Comparison of ENCODE assay signal across 29 cellular contexts in the genomic region with DNA sequence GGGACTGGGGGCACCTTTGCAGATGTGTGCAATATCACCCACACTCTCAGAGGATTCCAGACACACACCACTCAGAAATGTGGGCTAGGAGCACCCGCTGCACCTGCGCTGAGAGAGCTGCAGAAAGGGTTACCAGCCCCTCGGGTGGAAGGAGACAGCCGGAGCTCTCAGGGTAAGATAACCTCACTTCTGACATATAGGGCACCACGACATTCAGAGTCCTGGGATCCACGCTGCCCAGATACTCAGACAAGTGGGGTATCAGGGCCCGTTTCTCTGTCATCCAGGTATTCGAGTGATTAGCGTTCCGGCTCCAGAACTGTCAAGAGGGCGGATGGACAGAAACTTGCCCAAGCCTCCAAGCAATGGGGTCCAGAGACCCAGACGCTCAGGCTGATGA. TPM values are rescaled to one million over a fixed set of nuclear protein-coding genes. Genes with fewer than 3 reads are reported as not detected.
DNase-seq lines count a peak whose midpoint lies in the region; ATAC-seq and TF ChIP-seq lines count a peak whose summit lies in the region.
"Had no signal": no experiment of that assay in that cellular context is flagged by ENCODE, and none has a peak within 500 bp of the region (broad histone marks: within the 10 kb centered on the region; RNA-seq: fewer than 3 reads in every experiment).

No MANE protein-coding gene starts in this region.

- CTCF ChIA-PET in RWPE1 (lab: Yijun Ruan, JAX), result interaction anchor here (0.6 to 0.9 kb wide), 2 partner anchors 135 to 227 kb away, joined by 3 to 5 read pairs; no protein-coding TSS in a partner anchor

- H3K27ac ChIP-seq in RWPE1, result peak overlapping the region; percentile 97
- peak overlapping the region; percentile 38 for H3K27ac ChIP-seq in lower lobe of right lung
- H3K27ac ChIP-seq in tibial artery, result peak overlapping the region; percentile 85 to 88
- H3K27ac ChIP-seq: parathyroid adenoma, SK-N-MC had no signal

- H3K4me3 ChIP-seq in lower lobe of right lung (no peak overlapping the region), tibial artery (no peak overlapping the region)
- H3K4me3 ChIP-seq: GM23338, SK-N-MC, stomach, upper lobe of left lung had no signal

- ATAC-seq in lower lobe of right lung (no peak), left colon (no peak)
- ATAC-seq: GM23338; left cardiac atrium; natural killer cell treated with Interleukin-12 subunit alpha and Interleukin-12 subunit beta and Interleukin-15 and Interleukin-18, amount 100 ng/mL, for 72 hours; right cardiac atrium had no signal

- H3K9me3 ChIP-seq in lower lobe of right lung, result no peaks in the 10 kb centered on the region
- no peaks in the 10 kb centered on the region for H3K9me3 ChIP-seq in tibial artery
- H3K9me3 ChIP-seq: BE2C, stomach, upper lobe of left lung had no signal

- DNase-seq in activated CD8-positive, alpha-beta memory T cell treated with anti-CD3 and anti-CD28 coated beads for 24 hours, result peak; percentile 55
- DNase-seq in activated CD8-positive, alpha-beta memory T cell treated with anti-CD3 and anti-CD28 coated beads, Interleukin-2, amount 50 U/mL, for 48 hours, result no peak
- no peak for DNase-seq in RWPE1 (ENCODE audit: low spot score)
- DNase-seq in lower lobe of right lung, result peak; percentile 30
- DNase-seq in tibial artery, result peak in 1 of 2 donors; percentile 61
- no peak for DNase-seq in left colon
- DNase-seq in MV-4-11 (lab: John Stamatoyannopoulos, UW), result no peak
- DNase-seq in activated T-cell treated with anti-CD3 and anti-CD28 coated beads for 4 hours, result no peak
- DNase-seq: activated CD4-positive, alpha-beta T cell treated with anti-CD3 and anti-CD28 coated beads for 4 hours; activated naive CD8-positive, alpha-beta T cell treated with anti-CD3 and anti-CD28 coated beads, Interleukin-2, amount 10 ng/mL, durations not matched to agents 7 days and 5 days; BE2C; COR-L47; DMS79 treated with DMSO at 0.1 percent for 48 hours; KG1; left cardiac atrium; NCI-H1694 treated with DMSO at 0.1 percent for 48 hours; NCI-H526; stomach had no signal

- H3K36me3 ChIP-seq in lower lobe of right lung (no peaks in the 10 kb centered on the region), tibial artery (no peaks in the 10 kb centered on the region)
- H3K36me3 ChIP-seq: BE2C, stomach, upper lobe of left lung had no signal

- intact Hi-C loops in lower lobe of right lung (cut with DNase I) (no loop called here), tibial artery (cut with DNase I; ENCODE audit: low total_unique reads) (no loop called here), left colon (cut with DNase I, micrococcal nuclease) (no loop called here)

- TF ChIP-seq CTCF in RWPE1 (conservative IDR thresholded peaks at IDR 0.05; ENCODE audit: low read depth) (no peak), lower lobe of right lung (IDR thresholded peaks at IDR 0.05) (no peak), tibial artery (IDR thresholded peaks at IDR 0.05) (no peak)

- H3K4me1 ChIP-seq in lower lobe of right lung, result peaks cover 50% of the 10 kb centered on the region
- H3K4me1 ChIP-seq in tibial artery, result peaks cover 5 to 100% (median 93%) of the 10 kb centered on the region in 4 donors
- H3K4me1 ChIP-seq: parathyroid adenoma had no signal

- POLR2A ChIA-PET in RWPE1 (lab: Yijun Ruan, JAX; ENCODE audit: low non-redundant PET), result no interaction called here

- H3K27me3 ChIP-seq in lower lobe of right lung (ENCODE audit: low read depth) (peaks cover 8% of the 10 kb centered on the region), tibial artery (no peaks in the 10 kb centered on the region)
- H3K27me3 ChIP-seq: BE2C, upper lobe of left lung had no signal

RNA-seq across cellular contexts. Expression of a gene that starts 6.2 kb away (rescaled TPM):
- total RNA-seq in lower lobe of right lung (18.5 TPM), left colon (1 to 10 TPM in 1 of 2 donors, under 1 TPM in 1; 0.75 to 4.6 TPM)
- total RNA-seq: activated naive CD8-positive, alpha-beta T cell treated with anti-CD3 and anti-CD28 coated beads, Interleukin-2, amount 10 ng/mL, durations not matched to agents 7 days and 5 days; activated T-helper 2 cell treated with anti-CD3 and anti-CD28 coated beads, Interferon-gamma antibody, Interleukin-2, Interleukin-4, amounts not matched to agents 10 μg/mL and 5 μg/mL and 100 μg/mL, durations not matched to agents 14 hours and 24 hours and 36 hours; cerebellum; GM23338; HT1080; left cardiac atrium; natural killer cell treated with Interleukin-12 subunit alpha and Interleukin-12 subunit beta and Interleukin-15 and Interleukin-18, amount 100 ng/mL, for 72 hours; right cardiac atrium; RPMI7951 had no signal

RNA-seq across cellular contexts. Expression of a gene that starts 10.2 kb away (rescaled TPM):
- total RNA-seq in lower lobe of right lung, result 17.7 TPM
- total RNA-seq in left colon, result under 1 TPM in 1 of 2 donors, not detected in 1; 0.92 TPM
- total RNA-seq: cerebellum, epithelial cell of proximal tubule, GM23338, HT1080, right cardiac atrium had no signal

RNA-seq across cellular contexts. Expression of a gene that starts 24.3 kb away (rescaled TPM):
- 90.4 TPM for total RNA-seq in lower lobe of right lung
- 10 to 100 TPM in 1 of 2 donors, 1 to 10 TPM in 1; 9.9 to 28.6 TPM for total RNA-seq in left colon
- total RNA-seq: epithelial cell of proximal tubule, GM23338 had no signal

Comparison
In these comparisons a context has a peak if more than half of its experiments do, and no peak if none do; other contexts are left out.
1. DNase-seq: peak in activated CD8-positive, alpha-beta memory T cell treated with anti-CD3 and anti-CD28 coated beads for 24 hours (single experiment) and lower lobe of right lung (single experiment); none in activated CD8-positive, alpha-beta memory T cell treated with anti-CD3 and anti-CD28 coated beads, Interleukin-2, amount 50 U/mL, for 48 hours (single experiment), RWPE1 (single experiment), left colon (0 of 2), MV-4-11 (single experiment) and activated T-cell treated with anti-CD3 and anti-CD28 coated beads for 4 hours (single experiment).
2. H3K27ac ChIP-seq: peak in every context shown above with its lines; median percentile 97 in RWPE1; 86 in tibial artery; 38 in lower lobe of right lung.